Comparison of ENCODE assay signal across 11 cellular contexts in genomic region chr5:173454381-173454763, GRCh38.
DNase-seq lines count a peak whose midpoint lies in the region; ATAC-seq and TF ChIP-seq lines count a peak whose summit lies in the region.
"Had no signal": no experiment of that assay in that cellular context is flagged by ENCODE, and none has a peak within 500 bp of the region (broad histone marks: within the 10 kb centered on the region; RNA-seq: fewer than 3 reads in every experiment).

No MANE protein-coding gene starts in this region.

- no peak for DNase-seq in heart right ventricle
- no peak for DNase-seq in left ventricle myocardium superior
- DNase-seq in adrenal gland = peak in 6 of 7 donors; percentile 35 to 56 (median 50)
- peak; percentile 47 for DNase-seq in hepatic stellate cell (ENCODE audit: low spot score)
- no peak for DNase-seq in vagina (ENCODE audit: extremely low spot score in 2 of 2)
- no peak for DNase-seq in foreskin melanocyte
- no peak for DNase-seq in SIG-M5 (lab: John Stamatoyannopoulos, UW)
- DNase-seq in activated naive CD8-positive, alpha-beta T cell treated with anti-CD3 and anti-CD28 coated beads for 36 hours = no peak
- DNase-seq: activated T-cell treated with anti-CD3 and anti-CD28 coated beads, Interleukin-2, amount 50 U/mL, for 4 hours; NCI-H510A had no signal

- ATAC-seq in heart right ventricle (no peak), left ventricle myocardium superior (no peak)
- ATAC-seq: activated T-cell treated with anti-CD3 and anti-CD28 coated beads, Interleukin-2, amount 50 U/mL, for 4 hours had no signal

- H3K27me3 Mint-ChIP-seq in activated naive CD8-positive, alpha-beta T cell treated with anti-CD3 and anti-CD28 coated beads for 36 hours = peaks cover 5% of the 10 kb centered on the region
- H3K27me3 Mint-ChIP-seq: dendritic cell treated with granulocyte-macrophage colony-stimulating factor and Interleukin-4, amounts not matched to agents 40 ng/mL and 50 ng/mL, for 4 days had no signal

- no peak overlapping the region for H3K4me3 Mint-ChIP-seq in activated naive CD8-positive, alpha-beta T cell treated with anti-CD3 and anti-CD28 coated beads for 36 hours
- H3K4me3 Mint-ChIP-seq: activated T-cell treated with anti-CD3 and anti-CD28 coated beads, Interleukin-2, amount 50 U/mL, for 4 hours; dendritic cell treated with granulocyte-macrophage colony-stimulating factor and Interleukin-4, amounts not matched to agents 40 ng/mL and 50 ng/mL, for 4 days had no signal

- intact Hi-C loops in heart right ventricle (cut with DNase I) = no loop called here
- intact Hi-C loops in left ventricle myocardium superior (cut with micrococcal nuclease) = no loop called here
- intact Hi-C loops in adrenal gland (cut with DNase I) = loop anchor here in 1 of 2 donors (10.0 kb wide), 1 partner anchor 140 kb away; no protein-coding TSS in a partner anchor
- intact Hi-C loops in vagina (cut with DNase I) = no loop called here

- H3K4me1 ChIP-seq in heart right ventricle (peaks cover 0 to 56% (median 26%) of the 10 kb centered on the region in 9 donors), adrenal gland (replicated peaks in 1 of 2) (peaks cover 0 to 11% of the 10 kb centered on the region in 2 donors), vagina (no peaks in the 10 kb centered on the region)

- H3K9me3 ChIP-seq in heart right ventricle (peaks cover 0 to 6% (median 0%) of the 10 kb centered on the region in 11 donors), adrenal gland (replicated peaks in 1 of 3) (no peaks in the 10 kb centered on the region), vagina (no peaks in the 10 kb centered on the region)

- H3K36me3 ChIP-seq in heart right ventricle = no peaks in the 10 kb centered on the region
- no peaks in the 10 kb centered on the region for H3K36me3 ChIP-seq in adrenal gland (replicated peaks in 1 of 2)
- H3K36me3 ChIP-seq in vagina = no peaks in the 10 kb centered on the region

- no peak overlapping the region for H3K4me3 ChIP-seq in heart right ventricle
- H3K4me3 ChIP-seq in adrenal gland = no peak overlapping the region
- H3K4me3 ChIP-seq in vagina = no peak overlapping the region

- H3K27me3 ChIP-seq in heart right ventricle (peaks cover 0 to 3% (median 0%) of the 10 kb centered on the region in 7 donors), adrenal gland (no peaks in the 10 kb centered on the region), vagina (no peaks in the 10 kb centered on the region)

- peak overlapping the region in 9 of 10 donors; percentile 29 to 77 (median 51) for H3K27ac ChIP-seq in heart right ventricle
- H3K27ac ChIP-seq in adrenal gland = peak overlapping the region in 4 of 5 donors; percentile 49 to 92 (median 77)
- H3K27ac ChIP-seq in vagina = peak overlapping the region; percentile 62

- TF ChIP-seq POLR2A in adrenal gland (IDR thresholded peaks at IDR 0.05) (no peak), vagina (IDR thresholded peaks at IDR 0.05) (no peak)

- 59 to 72% methylated on average over 4 of the region's 4 CpGs for WGBS in heart right ventricle, 2 donors
- WGBS in adrenal gland, 4 donors = 26 to 55% (median 36%) methylated on average over 4 of the region's 4 CpGs

- no peaks in the 10 kb centered on the region for H3K36me3 Mint-ChIP-seq in activated naive CD8-positive, alpha-beta T cell treated with anti-CD3 and anti-CD28 coated beads for 36 hours

- H3K27ac Mint-ChIP-seq in activated naive CD8-positive, alpha-beta T cell treated with anti-CD3 and anti-CD28 coated beads for 36 hours = no peak overlapping the region
- H3K27ac Mint-ChIP-seq: dendritic cell treated with granulocyte-macrophage colony-stimulating factor and Interleukin-4, amounts not matched to agents 40 ng/mL and 50 ng/mL, for 4 days had no signal

- TF ChIP-seq CTCF in heart right ventricle (IDR thresholded peaks at IDR 0.05) = no peak
- TF ChIP-seq CTCF in adrenal gland (IDR thresholded peaks at IDR 0.05) = no peak
- no peak for TF ChIP-seq CTCF in vagina (IDR thresholded peaks at IDR 0.05)

- H3K9me3 Mint-ChIP-seq in activated naive CD8-positive, alpha-beta T cell treated with anti-CD3 and anti-CD28 coated beads for 36 hours = no peaks in the 10 kb centered on the region
- H3K9me3 Mint-ChIP-seq: activated T-cell treated with anti-CD3 and anti-CD28 coated beads, Interleukin-2, amount 50 U/mL, for 4 hours; dendritic cell treated with granulocyte-macrophage colony-stimulating factor and Interleukin-4, amounts not matched to agents 40 ng/mL and 50 ng/mL, for 4 days had no signal

- no peaks in the 10 kb centered on the region for H3K4me1 Mint-ChIP-seq in activated naive CD8-positive, alpha-beta T cell treated with anti-CD3 and anti-CD28 coated beads for 36 hours

Comparison
In these comparisons a context has a peak if more than half of its experiments do, and no peak if none do; other contexts are left out.
1. DNase-seq: peak in adrenal gland (6 of 7) and hepatic stellate cell (single experiment); none in heart right ventricle (0 of 2), left ventricle myocardium superior (single experiment), vagina (0 of 2), foreskin melanocyte (single experiment), SIG-M5 (single experiment) and activated naive CD8-positive, alpha-beta T cell treated with anti-CD3 and anti-CD28 coated beads for 36 hours (single experiment).
2. Peak in every context shown above with its lines, with median percentiles within 50 percentile points of each other: H3K27ac ChIP-seq.